ENCODE assay signal across 2 cellular contexts in the genomic region with DNA sequence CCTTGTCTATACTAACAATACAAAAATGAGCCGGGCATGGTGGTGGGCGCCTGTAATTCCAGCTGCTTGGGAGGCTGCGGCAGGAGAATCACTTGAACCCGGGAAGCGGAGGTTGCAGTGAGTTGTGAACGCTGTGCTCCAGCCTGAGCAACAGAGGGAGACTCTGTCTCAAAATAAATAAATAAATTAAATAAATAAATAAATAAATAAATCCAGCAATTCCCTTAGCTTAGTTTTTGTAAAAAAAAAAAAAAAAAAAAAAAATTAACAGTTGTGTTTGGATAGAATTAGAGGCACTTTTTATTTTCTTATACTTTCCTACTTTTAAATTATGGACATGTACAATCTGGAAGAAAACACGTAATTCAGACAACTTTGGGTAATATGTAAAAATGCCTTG.
A peak's percentile ranks its signal among the peaks of the same experiment; 100 is the strongest.
TF ChIP-seq lines count a peak whose summit lies in the region.

No MANE protein-coding gene starts in this region.

TF ChIP-seq in WTC11, 78 proteins besides CTCF, POLR2A, EP300 and RAD21:
- TF ChIP-seq HMGA2 (CRISPR knock-in tag; IDR thresholded peaks at IDR 0.05): peak; percentile 41

TF ChIP-seq in HepG2, 621 proteins besides CTCF, POLR2A, EP300 and RAD21:
- 0 out of 2 replicates have a peak, but pooled peaks have one; percentile 30 for TF ChIP-seq RBFOX2 (IDR thresholded peaks at IDR 0.05; ENCODE audit: low read depth, low read length)
